ENCODE assay signal across 24 cellular contexts in the genomic region with DNA sequence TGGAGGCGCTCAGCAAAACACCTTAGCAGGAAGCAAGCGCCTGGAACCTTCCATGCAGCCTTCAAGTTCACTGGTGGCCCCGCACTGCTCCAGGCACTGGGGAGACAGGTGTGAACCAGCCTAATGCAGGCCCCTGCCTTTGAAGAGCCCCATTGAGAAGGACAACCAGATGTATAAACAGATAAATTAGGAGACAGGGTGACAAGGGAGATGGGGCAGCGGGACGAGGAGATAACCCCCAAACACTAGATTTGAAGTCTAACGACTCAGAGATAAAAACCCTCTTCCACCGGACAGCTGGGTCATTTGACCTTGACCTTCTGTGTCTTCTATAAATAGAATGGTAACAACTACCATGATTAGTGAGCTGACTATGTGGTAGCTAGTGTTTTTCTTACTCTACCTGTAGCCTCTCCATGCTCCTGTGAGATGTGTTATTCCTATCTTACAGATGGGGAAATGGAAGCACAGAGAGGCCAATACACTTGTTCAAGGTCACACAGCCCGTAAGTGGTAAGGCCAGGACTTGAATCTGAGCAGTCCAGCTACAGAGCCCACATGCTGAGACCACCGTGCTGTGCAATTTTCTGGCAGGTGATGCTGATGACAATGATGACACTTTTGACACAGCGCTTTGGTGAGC. TPM values are rescaled to one million over a fixed set of nuclear protein-coding genes. Genes with fewer than 3 reads are reported as not detected.
DNase-seq lines count a peak whose midpoint lies in the region; ATAC-seq, FAIRE-seq and TF ChIP-seq lines count a peak whose summit lies in the region.
"Had no signal": no experiment of that assay in that cellular context is flagged by ENCODE, and none has a peak within 500 bp of the region (broad histone marks: within the 10 kb centered on the region; RNA-seq: fewer than 3 reads in every experiment).

No MANE protein-coding gene starts in this region.

- H2AK5ac ChIP-seq in H1 (ENCODE audit: low read depth, low read length) = no peak overlapping the region

- H2AFZ ChIP-seq in HepG2 (ENCODE audit: low read length) = no peak overlapping the region
- H2AFZ ChIP-seq in OCI-LY3 (ENCODE audit: low read depth, low read length) = no peak overlapping the region
- H2AFZ ChIP-seq in H1 (ENCODE audit: low read length) = no peak overlapping the region

- no peak overlapping the region for H3K14ac ChIP-seq in H1 (ENCODE audit: insufficient read length)

- TSS peak; percentile 30 for BruUV-seq in HepG2 (replicated peaks; lab: Mats Ljungman, UMichigan)

- WGBS in HepG2 (ENCODE audit: low lambda C conversion rate) = 62% methylated on average over 10 of the region's 10 CpGs
- 61% methylated on average over 9 of the region's 10 CpGs for WGBS in right lobe of liver (ENCODE audit: insufficient coverage, low coverage, low lambda C conversion rate, missing lambda C conversion rate)
- 82% methylated on average over 10 of the region's 10 CpGs; no CpG with 5 or more reads in 1 of the 2 experiments for WGBS in H1 (ENCODE audit: extremely low coverage in 1 of 2, insufficient coverage in 1 of 2, insufficient read length in 1 of 2, insufficient replicate concordance in 2 of 2, low coverage in 1 of 2, low lambda C conversion rate in 2 of 2, missing lambda C conversion rate in 1 of 2), 2 experiments

- peaks cover 40% of the 10 kb centered on the region for H3K27me3 Mint-ChIP-seq in type B pancreatic cell
- H3K27me3 Mint-ChIP-seq in natural killer cell treated with Interleukin-12 subunit alpha and Interleukin-12 subunit beta and Interleukin-15 and Interleukin-18, amount 100 ng/mL, for 72 hours = peaks cover 32 to 37% of the 10 kb centered on the region in 2 donors

- intact Hi-C loops in HepG2 (cut with micrococcal nuclease; ENCODE audit: unreplicated experiment) = loop anchor here (10.0 kb wide), 1 partner anchor 72 kb away; no protein-coding TSS in a partner anchor
- intact Hi-C loops in right lobe of liver (cut with DNase I) = loop anchor here in 1 of 2 donors (10.0 kb wide), 1 partner anchor 68 kb away; a partner anchor contains a TSS

- H3K9me3 Mint-ChIP-seq in type B pancreatic cell = no peaks in the 10 kb centered on the region
- H3K9me3 Mint-ChIP-seq in natural killer cell treated with Interleukin-12 subunit alpha and Interleukin-12 subunit beta and Interleukin-15 and Interleukin-18, amount 100 ng/mL, for 72 hours = no peaks in the 10 kb centered on the region
- H3K9me3 Mint-ChIP-seq: CD8-positive, alpha-beta T cell; H9 had no signal

- no peak overlapping the region for H4K91ac ChIP-seq in H1 (replicated peaks; ENCODE audit: insufficient read length, low read length)

- H3K18ac ChIP-seq in H1 (ENCODE audit: extremely low read depth, low read length) = no peak overlapping the region

- H3K27me3 ChIP-seq in HepG2 (ENCODE audit: control insufficient read depth in 1 of 2, insufficient read depth in 2 of 2, low read length in 2 of 2) (peaks cover 0 to 2% of the 10 kb centered on the region in 2 experiments; a peak in 1 of 5 replicates), right lobe of liver (no peaks in the 10 kb centered on the region), OCI-LY3 (ENCODE audit: low read depth, low read length) (0 out of 2 replicates have a peak, but pooled peaks cover 3% of the 10 kb centered on the region), H1 (replicated peaks in 1 of 4; ENCODE audit: control insufficient read depth in 3 of 4, extremely low read depth in 1 of 4, insufficient read depth in 3 of 4, low read length in 3 of 4) (peaks cover 26 to 66% (median 51%) of the 10 kb centered on the region in 4 experiments)

- no peak overlapping the region for H3K23ac ChIP-seq in H1 (ENCODE audit: insufficient read length)

- H3K56ac ChIP-seq in H1 (replicated peaks; ENCODE audit: insufficient read length, low read depth, low read length) = no peak overlapping the region

- TF ChIP-seq EP300 in HepG2 (IDR thresholded peaks at IDR 0.05; ENCODE audit: low read depth in 2 of 2, low read length in 2 of 2) = no peak
- no peak for TF ChIP-seq EP300 in HepG2 (CRISPR knock-in tag; IDR thresholded peaks at IDR 0.05; ENCODE audit: borderline replicate concordance)
- TF ChIP-seq EP300 in H1 (IDR thresholded peaks at IDR 0.05; ENCODE audit: borderline replicate concordance in 1 of 2, low read depth in 2 of 2, low read length in 2 of 2) = no peak

- peaks cover 42% of the 10 kb centered on the region for H3K4me1 ChIP-seq in HepG2 (ENCODE audit: insufficient read depth, low read length)
- peaks cover 0 to 16% (median 0%) of the 10 kb centered on the region in 4 donors for H3K4me1 ChIP-seq in right lobe of liver
- H3K4me1 ChIP-seq in OCI-LY3 (ENCODE audit: low read length) = peaks cover 18% of the 10 kb centered on the region
- H3K4me1 ChIP-seq in H1 (replicated peaks in 1 of 4; ENCODE audit: control insufficient read depth in 3 of 4, insufficient read depth in 4 of 4, low read length in 3 of 4) = peaks cover 0 to 15% (median 9%) of the 10 kb centered on the region in 4 experiments; a peak in 6 of 7 replicates

- H3K9ac ChIP-seq in HepG2 (ENCODE audit: insufficient read depth, low read depth, low read length) (no peak overlapping the region), OCI-LY3 (ENCODE audit: low read length) (no peak overlapping the region), H1 (replicated peaks in 1 of 4; ENCODE audit: extremely low read depth in 1 of 4, low read depth in 3 of 4, low read length in 3 of 4) (no peak overlapping the region)

- no peaks in the 10 kb centered on the region for H3K36me3 Mint-ChIP-seq in type B pancreatic cell
- H3K36me3 Mint-ChIP-seq in natural killer cell treated with Interleukin-12 subunit alpha and Interleukin-12 subunit beta and Interleukin-15 and Interleukin-18, amount 100 ng/mL, for 72 hours = no peaks in the 10 kb centered on the region

- DNase-seq in HepG2 (ENCODE audit: low spot score) (no peak), right lobe of liver (no peak), H1 (ENCODE audit: low read depth in 1 of 2, low spot score in 2 of 2) (no peak), type B pancreatic cell (ENCODE audit: extremely low spot score, unreplicated experiment) (no peak), islet precursor cell (no peak), SKM-1 treated with dmso at 0.1 percent for 144 hours (lab: John Stamatoyannopoulos, UW; ENCODE audit: unreplicated experiment) (no peak)
- no peak for DNase-seq in natural killer cell treated with Interleukin-12 subunit alpha and Interleukin-12 subunit beta and Interleukin-15 and Interleukin-18, amount 100 ng/mL, for 72 hours (ENCODE audit: low spot score)
- DNase-seq: Calu3; CD8-positive, alpha-beta T cell; DMS153; H9; IMR-90; MV-4-11; NCI-H1105 treated with DMSO at 0.1 percent for 48 hours; NCI-H2029 treated with DMSO at 0.1 percent for 48 hours; NCI-H226; NCI-H510A treated with DMSO at 0.1 percent for 48 hours; NCI-H748 treated with DMSO at 0.1 percent for 48 hours; NK-92 treated with Interleukin-12 subunit alpha and Interleukin-12 subunit beta, amount 100 ng/mL, for 24 hours; Peyer's patch had no signal

- POLR2A ChIA-PET in HepG2 (lab: Yijun Ruan, JAX) (no interaction called here), H1 (lab: Charles Lee; ENCODE audit: partially characterized antibody) (interaction anchor here (0.9 to 7.6 kb wide), 5 partner anchors 10 to 73 kb away, joined by 3 to 47 read pairs (median 7); a partner anchor contains a TSS)

- H3K27ac ChIP-seq in HepG2 (ENCODE audit: extremely low read length, insufficient read depth, low read length) (no peak overlapping the region), right lobe of liver (no peak overlapping the region), OCI-LY3 (ENCODE audit: low read length) (no peak overlapping the region), H1 (ENCODE audit: low read depth, low read length) (no peak overlapping the region)
- H3K27ac ChIP-seq: Peyer's patch had no signal

- no peak overlapping the region for H3K4me2 ChIP-seq in HepG2 (ENCODE audit: low read depth, low read length)
- H3K4me2 ChIP-seq in OCI-LY3 (ENCODE audit: low read length) = peak overlapping the region; percentile 45
- no peak overlapping the region for H3K4me2 ChIP-seq in H1 (ENCODE audit: insufficient read depth in 1 of 2, low read depth in 2 of 2, low read length in 2 of 2)

- no peak overlapping the region for H4K8ac ChIP-seq in H1 (ENCODE audit: extremely low read depth, insufficient read depth, low read length)

- peak overlapping the region; percentile 30 for H3K4me3 Mint-ChIP-seq in type B pancreatic cell
- H3K4me3 Mint-ChIP-seq in natural killer cell treated with Interleukin-12 subunit alpha and Interleukin-12 subunit beta and Interleukin-15 and Interleukin-18, amount 100 ng/mL, for 72 hours = no peak overlapping the region
- H3K4me3 Mint-ChIP-seq: CD8-positive, alpha-beta T cell; H9 had no signal

- no peak overlapping the region for H4K5ac ChIP-seq in H1 (ENCODE audit: insufficient read length, low read depth, low read length)

- TF ChIP-seq RAD21 in HepG2 (CRISPR knock-in tag; IDR thresholded peaks at IDR 0.05) (no peak), H1 (IDR thresholded peaks at IDR 0.05 in 1 of 2, conservative IDR thresholded peaks at IDR 0.05 in 1 of 2; ENCODE audit: low read depth in 2 of 2, low read length in 2 of 2) (no peak)

- peaks cover 5% of the 10 kb centered on the region for H3K4me1 Mint-ChIP-seq in type B pancreatic cell (ENCODE audit: unreplicated experiment)
- peaks cover 6 to 15% of the 10 kb centered on the region in 2 donors for H3K4me1 Mint-ChIP-seq in natural killer cell treated with Interleukin-12 subunit alpha and Interleukin-12 subunit beta and Interleukin-15 and Interleukin-18, amount 100 ng/mL, for 72 hours (ENCODE audit: low read depth in 2 of 2)

- H2BK20ac ChIP-seq in H1 (ENCODE audit: low read length) = no peak overlapping the region

- FAIRE-seq in HepG2 (lab: Jason Lieb, UNC) (no peak), H1 (lab: Jason Lieb, UNC) (no peak)
- FAIRE-seq: A204.1, HTR-8/SVneo had no signal

- H2BK5ac ChIP-seq in H1 (ENCODE audit: low read depth, low read length) = no peak overlapping the region

- H3K9me3 ChIP-seq in HepG2 (ENCODE audit: low read length) (no peaks in the 10 kb centered on the region), right lobe of liver (no peaks in the 10 kb centered on the region), OCI-LY3 (ENCODE audit: insufficient read depth, low read length) (no peaks in the 10 kb centered on the region), H1 (ENCODE audit: insufficient read depth in 2 of 2, low read depth in 1 of 2, low read length in 1 of 2) (no peaks in the 10 kb centered on the region)
- H3K9me3 ChIP-seq: Peyer's patch had no signal

- H2BK12ac ChIP-seq in H1 (ENCODE audit: low read depth, low read length) = no peak overlapping the region

- TF ChIP-seq POLR2A in HepG2 (IDR thresholded peaks at IDR 0.05; ENCODE audit: insufficient read depth in 1 of 2, low read depth in 2 of 2, low read length in 2 of 2) (0 out of 4 replicates have a peak, but pooled peaks of 1 of the 2 experiments have one; percentile 27), right lobe of liver (IDR thresholded peaks at IDR 0.05) (no peak), H1 (IDR thresholded peaks at IDR 0.05; ENCODE audit: control extremely low read depth in 1 of 2, low read depth in 2 of 2, low read length in 2 of 2) (no peak)

- no peak overlapping the region for H3K4ac ChIP-seq in H1 (replicated peaks; ENCODE audit: insufficient read length, low read depth, low read length)

- H3K23me2 ChIP-seq in H1 (ENCODE audit: low read depth, low read length) = peaks cover 16% of the 10 kb centered on the region; the same call in 1 of the 2 replicates

- ATAC-seq in HepG2 (no peak), right lobe of liver (no peak)
- no peak for ATAC-seq in natural killer cell treated with Interleukin-12 subunit alpha and Interleukin-12 subunit beta and Interleukin-15 and Interleukin-18, amount 100 ng/mL, for 72 hours
- ATAC-seq: CD8-positive, alpha-beta T cell; SK-N-SH treated with all-trans-retinoic acid at 6 μM for 48 hours had no signal

- H3K4me3 ChIP-seq in HepG2 (replicated peaks in 1 of 3; ENCODE audit: insufficient read depth in 1 of 3, low read depth in 2 of 3, low read length in 3 of 3) = no peak overlapping the region
- H3K4me3 ChIP-seq in right lobe of liver = no peak overlapping the region
- no peak overlapping the region for H3K4me3 ChIP-seq in OCI-LY3 (ENCODE audit: low read length)
- no peak overlapping the region for H3K4me3 ChIP-seq in H1 (ENCODE audit: extremely low read depth in 1 of 4, insufficient read depth in 2 of 4, low read depth in 3 of 4, low read length in 4 of 4)
- H3K4me3 ChIP-seq: Peyer's patch had no signal

- in situ Hi-C loops in HepG2 (cut with HindIII; ENCODE audit: extremely low pct_ligation_motif_present, low pct_unique_long_range_greater_than_20kb) = no loop called here

- no peaks in the 10 kb centered on the region for H3K36me3 ChIP-seq in HepG2 (replicated peaks in 1 of 2; ENCODE audit: control insufficient read depth in 1 of 2, insufficient read depth in 2 of 2, low read length in 2 of 2)
- H3K36me3 ChIP-seq in right lobe of liver = no peaks in the 10 kb centered on the region
- H3K36me3 ChIP-seq in OCI-LY3 (replicated peaks; ENCODE audit: low read depth, low read length) = no peaks in the 10 kb centered on the region
- H3K36me3 ChIP-seq in H1 (ENCODE audit: control insufficient read depth in 2 of 4, insufficient read depth in 4 of 4, low read length in 3 of 4) = no peaks in the 10 kb centered on the region; a peak in 1 of 8 replicates
- H3K36me3 ChIP-seq: Peyer's patch had no signal

- no peak overlapping the region for H3K27ac Mint-ChIP-seq in type B pancreatic cell
- no peak overlapping the region for H3K27ac Mint-ChIP-seq in natural killer cell treated with Interleukin-12 subunit alpha and Interleukin-12 subunit beta and Interleukin-15 and Interleukin-18, amount 100 ng/mL, for 72 hours
- H3K27ac Mint-ChIP-seq: CD8-positive, alpha-beta T cell; H9 had no signal

- no peak overlapping the region for H2BK15ac ChIP-seq in H1 (ENCODE audit: low read length)

- CTCF ChIA-PET in HepG2 (lab: Yijun Ruan, JAX; ENCODE audit: low intra/inter-chr PET ratio, low total read pairs) (no interaction called here), H1 (lab: Charles Lee; ENCODE audit: partially characterized antibody) (interaction anchor here (1.3 to 2.9 kb wide), 5 partner anchors 11 to 115 kb away, joined by 3 to 12 read pairs (median 3); no protein-coding TSS in a partner anchor)

- H2BK120ac ChIP-seq in H1 (replicated peaks; ENCODE audit: low read depth, low read length) = no peak overlapping the region

- H3K79me1 ChIP-seq in H1 (ENCODE audit: low read depth, low read length) = no peaks in the 10 kb centered on the region

- TF ChIP-seq CTCF in HepG2 (CRISPR knock-in tag; IDR thresholded peaks at IDR 0.05) (no peak), right lobe of liver (IDR thresholded peaks at IDR 0.05) (no peak), OCI-LY3 (IDR thresholded peaks at IDR 0.05; ENCODE audit: low read depth, low read length) (no peak), H1 (IDR thresholded peaks at IDR 0.05; ENCODE audit: control extremely low read depth in 1 of 3, insufficient read depth in 1 of 3, low read depth in 1 of 3, low read length in 3 of 3) (no peak), type B pancreatic cell (conservative IDR thresholded peaks at IDR 0.05) (no peak)

- H4K20me1 ChIP-seq in HepG2 (ENCODE audit: insufficient read depth, low read length) = peaks cover 3% of the 10 kb centered on the region; the same call in 1 of the 2 replicates
- H4K20me1 ChIP-seq in OCI-LY3 (ENCODE audit: insufficient read depth, low read length) = no peaks in the 10 kb centered on the region
- peaks cover 2 to 4% of the 10 kb centered on the region in 2 experiments for H4K20me1 ChIP-seq in H1 (replicated peaks in 1 of 2; ENCODE audit: control insufficient read depth in 1 of 2, insufficient read depth in 2 of 2, low read length in 2 of 2)

- H3K79me2 ChIP-seq in HepG2 (ENCODE audit: insufficient read depth, low read length) (peaks cover 5% of the 10 kb centered on the region), OCI-LY3 (ENCODE audit: low read length) (no peaks in the 10 kb centered on the region), H1 (ENCODE audit: control insufficient read depth in 1 of 2, insufficient read depth in 2 of 2, low read length in 2 of 2) (no peaks in the 10 kb centered on the region)

RNA-seq across cellular contexts. Expression of a gene that starts 2.0 kb away (rescaled TPM):
- 0.65 and 1.4 TPM in 2 replicates for total RNA-seq in HepG2 (2016; rRNA removed; fragmentation: Illumina TruSeq; extraction: Trizol)
- total RNA-seq in HepG2 (2016; cell fraction: cytosol; rRNA removed; fragmentation: Illumina TruSeq; extraction: Trizol; ENCODE audit: low read depth) = 0.26 and 0.30 TPM in 2 replicates
- 1.0 and 1.1 TPM in 2 replicates for total RNA-seq in HepG2 (2016; cell fraction: insoluble cytoplasmic fraction; rRNA removed; fragmentation: Illumina TruSeq; extraction: Trizol)
- 0.76 and 1.4 TPM in 2 replicates for total RNA-seq in HepG2 (2016; cell fraction: membrane; rRNA removed; fragmentation: Illumina TruSeq; extraction: Trizol)
- 1.7 and 2.0 TPM in 2 replicates for total RNA-seq in HepG2 (2016; cell fraction: nucleus; rRNA removed; fragmentation: Illumina TruSeq; extraction: Trizol)
- polyA plus RNA-seq in HepG2 (2011; rRNA removed) = 10.1 and 12.8 TPM in 2 replicates
- 12.7 and 12.9 TPM in 2 replicates for polyA plus RNA-seq in HepG2 (2011; cell fraction: cytosol; rRNA removed)
- polyA plus RNA-seq in HepG2 (2011; cell fraction: nucleus; rRNA removed) = 37.3 and 38.1 TPM in 2 replicates
- 11.5 and 12.7 TPM in 2 replicates for polyA plus RNA-seq in HepG2 (2012)
- polyA plus RNA-seq in HepG2 (2016; cell fraction: cytosol; fragmentation: Illumina TruSeq; extraction: Trizol; ENCODE audit: low read depth) = 0.15 and 0.27 TPM in 2 replicates
- 0.72 and 0.85 TPM in 2 replicates for polyA plus RNA-seq in HepG2 (2016; cell fraction: insoluble cytoplasmic fraction; fragmentation: Illumina TruSeq; extraction: Trizol; ENCODE audit: low read depth)
- polyA plus RNA-seq in HepG2 (2016; cell fraction: membrane; fragmentation: Illumina TruSeq; extraction: Trizol; ENCODE audit: low read depth) = 0.63 and 0.68 TPM in 2 replicates
- polyA plus RNA-seq in HepG2 (2016; cell fraction: nucleus; fragmentation: Illumina TruSeq; extraction: Trizol; ENCODE audit: insufficient read depth, low read depth) = 3.3 and 3.9 TPM in 2 replicates
- polyA minus RNA-seq in HepG2 (2011; rRNA and poly(A)+ RNA removed; ENCODE audit: low replicate concordance) = 2.3 and 28.2 TPM in 2 replicates
- 13.6 and 16.1 TPM in 2 replicates for polyA minus RNA-seq in HepG2 (2011; cell fraction: cytosol; rRNA and poly(A)+ RNA removed)
- 7.7 and 9.6 TPM in 2 replicates for polyA minus RNA-seq in HepG2 (2011; cell fraction: nucleus; rRNA and poly(A)+ RNA removed)
- 10 to 100 TPM in 1 of 6 experiments, 1 to 10 TPM in 4, under 1 TPM in 1; 0.90 to 10.2 (median 3.3) TPM for total RNA-seq in right lobe of liver
- 8.5 and 9.6 TPM in 2 replicates for total RNA-seq in H1 (2021; fragmentation: NEBNext Ultra II Directional; extraction: Animal tissue kit (Norgen Biotek cat#: 25700))
- 3.9 and 5.5 TPM in 2 replicates for polyA plus RNA-seq in H1 (2011; rRNA removed)
- 6.1 TPM for polyA plus RNA-seq in H1 (2011; cell fraction: cytosol; rRNA removed)
- polyA plus RNA-seq in H1 (2011; cell fraction: nucleus; rRNA removed) = 10.9 TPM
- polyA plus RNA-seq in H1 (2012, experiment 1 of 2) = 2.6 to 3.9 TPM (median 3.8 TPM) in 4 replicates
- 4.1 TPM for polyA plus RNA-seq in H1 (2012, experiment 2 of 2)
- polyA plus RNA-seq in H1 (2013, experiment 1 of 2) = 4.9 TPM
- polyA plus RNA-seq in H1 (2013, experiment 2 of 2) = 6.0 TPM
- 3.0 and 5.3 TPM in 2 replicates for polyA minus RNA-seq in H1 (2011; rRNA and poly(A)+ RNA removed)
- 5.7 TPM for polyA minus RNA-seq in H1 (2011; cell fraction: cytosol; rRNA and poly(A)+ RNA removed)
- polyA minus RNA-seq in H1 (2011; cell fraction: nucleus; rRNA and poly(A)+ RNA removed) = 3.5 TPM
- 2.9 and 5.1 TPM in 2 replicates for total RNA-seq in type B pancreatic cell (ENCODE audit: low replicate concordance)
- total RNA-seq in natural killer cell treated with Interleukin-12 subunit alpha and Interleukin-12 subunit beta and Interleukin-15 and Interleukin-18, amount 100 ng/mL, for 72 hours = not detected
- total RNA-seq: IMR-90 had no signal
